ENCODE assay signal across 2 cellular contexts in genomic region chr5:113253037-113253436, GRCh38.
TF ChIP-seq lines count a peak whose summit lies in the region.

No MANE protein-coding gene starts in this region.

TF ChIP-seq in IMR-90, 13 proteins besides CTCF, POLR2A, EP300 and RAD21 (continued from another document):
- TF ChIP-seq ELK1 (IDR thresholded peaks at IDR 0.05; ENCODE audit: borderline replicate concordance, low read depth, low read length) (no peak), SMC3 (IDR thresholded peaks at IDR 0.05; ENCODE audit: low read depth, low read length) (no peak), FOS (IDR thresholded peaks at IDR 0.05; ENCODE audit: low read depth, low read length) (no peak), CEBPB (IDR thresholded peaks at IDR 0.05; ENCODE audit: low read depth, low read length) (no peak), CHD1 (IDR thresholded peaks at IDR 0.05; ENCODE audit: low read depth, low read length) (no peak), NFE2L2 (IDR thresholded peaks at IDR 0.05; ENCODE audit: low read depth, low read length) (no peak), MXI1 (IDR thresholded peaks at IDR 0.05; ENCODE audit: borderline replicate concordance, low read depth, low read length) (no peak), BHLHE40 (IDR thresholded peaks at IDR 0.05; ENCODE audit: low read depth, low read length) (no peak), USF2 (IDR thresholded peaks at IDR 0.05; ENCODE audit: low read depth, low read length) (no peak), RCOR1 (IDR thresholded peaks at IDR 0.05; ENCODE audit: insufficient replicate concordance, low read length) (no peak), RFX5 (IDR thresholded peaks at IDR 0.05; ENCODE audit: low read depth, low read length) (no peak)

TF ChIP-seq in GM23338, 12 proteins besides CTCF, POLR2A, EP300 and RAD21 (continued from another document):
- TF ChIP-seq ZNF462 (CRISPR knock-in tag; IDR thresholded peaks at IDR 0.05): no peak
